ENCODE assay signal across 10 cellular contexts in the genomic region with DNA sequence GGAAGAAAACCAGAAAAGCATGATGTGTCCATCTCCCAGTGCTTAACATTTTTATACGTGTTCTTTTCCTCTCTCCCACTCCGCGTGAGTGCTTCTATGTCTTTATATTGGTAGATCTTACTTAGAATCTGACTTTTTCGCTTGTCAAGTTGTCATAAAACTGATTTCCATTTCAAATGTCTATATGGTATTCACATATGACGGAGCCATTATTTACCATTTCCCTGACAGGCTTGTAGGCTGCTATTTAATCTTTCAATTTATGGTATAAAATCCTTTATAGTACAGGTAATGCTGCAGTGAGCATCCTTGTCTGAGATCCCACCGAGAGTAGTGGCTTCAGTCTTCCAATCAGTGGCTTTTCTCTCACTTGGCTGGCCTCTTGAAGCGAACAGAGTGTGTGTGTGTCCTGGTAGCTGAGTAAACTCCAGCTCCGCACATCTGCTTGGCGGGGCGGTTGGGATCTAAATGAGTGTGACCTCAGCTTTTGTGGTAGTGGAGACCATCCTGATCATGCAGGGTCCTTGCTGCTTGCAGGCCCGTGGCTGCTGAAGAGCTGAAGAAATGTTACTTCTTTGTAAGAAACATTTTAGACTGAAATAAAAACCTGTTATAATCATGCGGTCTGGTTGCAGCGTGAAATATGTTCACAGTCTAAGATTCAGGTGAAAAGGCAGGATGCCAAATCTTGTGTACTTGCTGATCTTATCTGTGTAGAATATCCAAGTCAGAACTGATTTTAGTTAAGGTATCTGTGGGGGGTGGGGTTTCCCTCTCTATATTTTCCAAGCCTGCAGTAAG. TPM values are rescaled to one million over a fixed set of nuclear protein-coding genes. Genes with fewer than 3 reads are reported as not detected.
DNase-seq lines count a peak whose midpoint lies in the region; ATAC-seq and TF ChIP-seq lines count a peak whose summit lies in the region.
"Had no signal": no experiment of that assay in that cellular context is flagged by ENCODE, and none has a peak within 500 bp of the region (broad histone marks: within the 10 kb centered on the region; RNA-seq: fewer than 3 reads in every experiment).

No MANE protein-coding gene starts in this region.

- H3K9me3 ChIP-seq in lower lobe of right lung: no peaks in the 10 kb centered on the region

- peak overlapping the region; percentile 78 for H3K27ac Mint-ChIP-seq in activated naive CD8-positive, alpha-beta T cell
- no peak overlapping the region for H3K27ac Mint-ChIP-seq in activated naive CD8-positive, alpha-beta T cell treated with anti-CD3 and anti-CD28 coated beads, Interleukin-2, amount 50 U/mL, for 24 hours
- H3K27ac Mint-ChIP-seq in immature natural killer cell: peak overlapping the region; percentile 72 to 94 (median 81)

- H3K36me3 ChIP-seq in lower lobe of right lung: no peaks in the 10 kb centered on the region

- peak overlapping the region; percentile 14 for H3K4me3 Mint-ChIP-seq in activated naive CD8-positive, alpha-beta T cell
- H3K4me3 Mint-ChIP-seq in activated naive CD8-positive, alpha-beta T cell treated with anti-CD3 and anti-CD28 coated beads, Interleukin-2, amount 50 U/mL, for 24 hours: no peak overlapping the region
- peak overlapping the region; percentile 28 to 65 (median 50) for H3K4me3 Mint-ChIP-seq in immature natural killer cell

- no peaks in the 10 kb centered on the region for H3K9me3 Mint-ChIP-seq in activated naive CD8-positive, alpha-beta T cell (ENCODE audit: low read depth)
- no peaks in the 10 kb centered on the region for H3K9me3 Mint-ChIP-seq in activated naive CD8-positive, alpha-beta T cell treated with anti-CD3 and anti-CD28 coated beads, Interleukin-2, amount 50 U/mL, for 24 hours
- H3K9me3 Mint-ChIP-seq in immature natural killer cell: no peaks in the 10 kb centered on the region

- H3K27ac ChIP-seq in VCaP: peak overlapping the region; percentile 75
- no peak overlapping the region for H3K27ac ChIP-seq in lower lobe of right lung

- peaks cover 98% of the 10 kb centered on the region for H3K4me1 Mint-ChIP-seq in activated naive CD8-positive, alpha-beta T cell (ENCODE audit: low read depth)
- H3K4me1 Mint-ChIP-seq in activated naive CD8-positive, alpha-beta T cell treated with anti-CD3 and anti-CD28 coated beads, Interleukin-2, amount 50 U/mL, for 24 hours: peaks cover 97% of the 10 kb centered on the region
- peaks cover 97 to 100% of the 10 kb centered on the region in 2 donors for H3K4me1 Mint-ChIP-seq in immature natural killer cell

- TF ChIP-seq CTCF in VCaP (conservative IDR thresholded peaks at IDR 0.05): no peak
- TF ChIP-seq CTCF in lower lobe of right lung (IDR thresholded peaks at IDR 0.05): no peak

- H3K4me3 ChIP-seq in lower lobe of right lung: no peak overlapping the region
- H3K4me3 ChIP-seq: K562 had no signal

- H3K27me3 ChIP-seq in lower lobe of right lung (ENCODE audit: low read depth): no peaks in the 10 kb centered on the region

- no peaks in the 10 kb centered on the region for H3K27me3 Mint-ChIP-seq in activated naive CD8-positive, alpha-beta T cell
- H3K27me3 Mint-ChIP-seq in activated naive CD8-positive, alpha-beta T cell treated with anti-CD3 and anti-CD28 coated beads, Interleukin-2, amount 50 U/mL, for 24 hours: no peaks in the 10 kb centered on the region
- H3K27me3 Mint-ChIP-seq in immature natural killer cell (ENCODE audit: low read depth in 3 of 3): peaks cover 2% of the 10 kb centered on the region in 3 donors

- DNase-seq in activated naive CD8-positive, alpha-beta T cell treated with anti-CD3 and anti-CD28 coated beads, Interleukin-2, amount 50 U/mL, for 24 hours: no peak
- no peak for DNase-seq in immature natural killer cell
- DNase-seq in lower lobe of right lung: no peak
- DNase-seq in DMS53 treated with DMSO at 0.1 percent for 48 hours (lab: John Stamatoyannopoulos, UW; ENCODE audit: unreplicated experiment): no peak
- no peak for DNase-seq in stimulated activated CD4-positive, alpha-beta T cell treated with anti-CD3 and anti-CD28 coated beads, Interleukin-2, amount 100 ng/mL, for 24 hours
- DNase-seq: NCI-H1436 treated with DMSO at 0.1 percent for 48 hours had no signal

- no peaks in the 10 kb centered on the region for H3K36me3 Mint-ChIP-seq in activated naive CD8-positive, alpha-beta T cell
- H3K36me3 Mint-ChIP-seq in activated naive CD8-positive, alpha-beta T cell treated with anti-CD3 and anti-CD28 coated beads, Interleukin-2, amount 50 U/mL, for 24 hours (ENCODE audit: low read depth): no peaks in the 10 kb centered on the region
- no peaks in the 10 kb centered on the region for H3K36me3 Mint-ChIP-seq in immature natural killer cell

- peaks cover 82% of the 10 kb centered on the region for H3K4me1 ChIP-seq in lower lobe of right lung

- intact Hi-C loops in lower lobe of right lung (cut with DNase I): no loop called here

- ATAC-seq in activated naive CD8-positive, alpha-beta T cell treated with anti-CD3 and anti-CD28 coated beads, Interleukin-2, amount 50 U/mL, for 24 hours: no peak
- ATAC-seq in GM18502 (IDR thresholded peaks at IDR 0.05; ENCODE audit: poor library complexity, unreplicated experiment) (no peak), lower lobe of right lung (no peak)
- ATAC-seq: K562 had no signal

RNA-seq across cellular contexts. Expression of a gene that starts 40.2 kb away (rescaled TPM):
- 100 to 1,000 TPM in 1 of 3 donors, 10 to 100 TPM in 2; 34.1 to 101 (median 35.0) TPM for polyA plus RNA-seq in immature natural killer cell
- 35.6 TPM for total RNA-seq in lower lobe of right lung
